11 cellular contexts compared by ENCODE assay signal in the genomic region with DNA sequence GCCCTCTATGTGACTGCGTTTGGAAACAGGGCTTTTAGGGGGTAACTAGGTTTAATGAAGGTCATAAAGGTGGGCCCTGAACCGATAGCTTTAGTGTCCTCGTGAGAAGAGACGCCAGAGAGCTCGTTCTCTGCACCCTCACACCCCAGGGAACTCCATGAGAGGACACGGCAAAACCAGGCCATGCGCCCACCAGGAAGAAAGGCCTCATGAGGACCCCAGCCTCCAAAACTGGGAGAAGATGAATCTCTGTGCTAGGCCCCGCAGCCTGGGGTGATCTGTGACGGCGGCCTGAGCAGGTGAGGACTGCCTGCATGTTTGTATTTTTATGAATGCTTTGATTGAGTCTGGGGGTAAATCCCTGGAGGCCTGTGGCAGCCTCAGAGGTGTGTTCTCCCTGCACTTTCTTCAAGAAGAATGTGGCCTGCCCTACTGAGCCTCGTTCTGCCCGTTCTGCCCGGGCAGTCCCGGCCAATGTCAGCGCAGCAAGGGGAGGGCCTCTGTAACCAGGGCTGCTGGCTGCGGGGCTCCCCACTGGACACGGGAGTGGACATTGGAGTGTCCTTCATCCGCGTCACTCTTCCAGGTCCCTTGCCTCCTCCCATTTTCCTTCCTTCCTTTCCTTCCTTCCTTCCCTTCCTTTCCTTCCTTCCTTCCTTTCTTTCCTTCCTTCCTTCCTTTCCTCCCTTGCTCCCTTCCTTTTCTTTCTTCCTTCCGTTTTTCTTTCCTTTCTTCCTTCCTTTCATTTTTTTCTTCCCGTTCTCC. TPM values are rescaled to one million over a fixed set of nuclear protein-coding genes. Genes with fewer than 3 reads are reported as not detected.
DNase-seq lines count a peak whose midpoint lies in the region; ATAC-seq lines count a peak whose summit lies in the region.
"Had no signal": no experiment of that assay in that cellular context is flagged by ENCODE, and none has a peak within 500 bp of the region (broad histone marks: within the 10 kb centered on the region; RNA-seq: fewer than 3 reads in every experiment).

No MANE protein-coding gene starts in this region.

- peak overlapping the region; percentile 60 for H3K27ac ChIP-seq in subcutaneous abdominal adipose tissue (ENCODE audit: low read depth, low read length)
- H3K27ac ChIP-seq in substantia nigra (ENCODE audit: low read depth, low read length, poor library complexity, severe bottlenecking): no peak overlapping the region

- no peaks in the 10 kb centered on the region for H3K9me3 Mint-ChIP-seq in activated CD4-positive, alpha-beta T cell treated with anti-CD3 and anti-CD28 coated beads, Interleukin-2, amount 10 ng/mL, durations not matched to agents 24 days and 14 days
- H3K9me3 Mint-ChIP-seq in activated CD4-positive, alpha-beta memory T cell treated with anti-CD3 and anti-CD28 coated beads, Interleukin-2, amount 10 ng/mL, durations not matched to agents 7 days and 5 days: no peaks in the 10 kb centered on the region

- H3K4me3 ChIP-seq in subcutaneous abdominal adipose tissue (ENCODE audit: low read depth in 1 of 5, low read length in 5 of 5): no peak overlapping the region
- H3K4me3 ChIP-seq: left ventricle myocardium inferior, suprapubic skin had no signal

- peak overlapping the region; percentile 95 for H3K27ac Mint-ChIP-seq in activated CD4-positive, alpha-beta T cell treated with anti-CD3 and anti-CD28 coated beads, Interleukin-2, amount 10 ng/mL, durations not matched to agents 24 days and 14 days
- peak overlapping the region; percentile 96 for H3K27ac Mint-ChIP-seq in activated CD4-positive, alpha-beta memory T cell treated with anti-CD3 and anti-CD28 coated beads, Interleukin-2, amount 10 ng/mL, durations not matched to agents 7 days and 5 days

- POLR2A ChIA-PET in activated CD4-positive, alpha-beta memory T cell treated with anti-CD3 and anti-CD28 coated beads, Interleukin-2, amount 10 ng/mL, durations not matched to agents 7 days and 5 days (lab: Charles Lee): interaction anchor here (0.7 to 19.7 kb wide), 4 partner anchors 17 to 109 kb away, joined by 3 to 390 read pairs (median 18); a partner anchor contains a TSS

- no peak for ATAC-seq in GM21526 (IDR thresholded peaks at IDR 0.05; ENCODE audit: low FRiP score, unreplicated experiment)
- ATAC-seq in HG03378 (IDR thresholded peaks at IDR 0.05; ENCODE audit: unreplicated experiment): no peak

- no peak overlapping the region for H3K9ac ChIP-seq in subcutaneous abdominal adipose tissue (ENCODE audit: low read length in 5 of 5)

- no peaks in the 10 kb centered on the region for H3K27me3 Mint-ChIP-seq in activated CD4-positive, alpha-beta T cell treated with anti-CD3 and anti-CD28 coated beads, Interleukin-2, amount 10 ng/mL, durations not matched to agents 24 days and 14 days
- H3K27me3 Mint-ChIP-seq in activated CD4-positive, alpha-beta memory T cell treated with anti-CD3 and anti-CD28 coated beads, Interleukin-2, amount 10 ng/mL, durations not matched to agents 7 days and 5 days: no peaks in the 10 kb centered on the region

- H3K4me3 Mint-ChIP-seq in activated CD4-positive, alpha-beta T cell treated with anti-CD3 and anti-CD28 coated beads, Interleukin-2, amount 10 ng/mL, durations not matched to agents 24 days and 14 days: peak overlapping the region; percentile 44
- no peak overlapping the region for H3K4me3 Mint-ChIP-seq in activated CD4-positive, alpha-beta memory T cell treated with anti-CD3 and anti-CD28 coated beads, Interleukin-2, amount 10 ng/mL, durations not matched to agents 7 days and 5 days

- H3K36me3 Mint-ChIP-seq in activated CD4-positive, alpha-beta T cell treated with anti-CD3 and anti-CD28 coated beads, Interleukin-2, amount 10 ng/mL, durations not matched to agents 24 days and 14 days (ENCODE audit: low read depth): no peaks in the 10 kb centered on the region
- H3K36me3 Mint-ChIP-seq in activated CD4-positive, alpha-beta memory T cell treated with anti-CD3 and anti-CD28 coated beads, Interleukin-2, amount 10 ng/mL, durations not matched to agents 7 days and 5 days (ENCODE audit: low read depth): no peaks in the 10 kb centered on the region

- H3K4me1 Mint-ChIP-seq in activated CD4-positive, alpha-beta T cell treated with anti-CD3 and anti-CD28 coated beads, Interleukin-2, amount 10 ng/mL, durations not matched to agents 24 days and 14 days: peaks cover 51% of the 10 kb centered on the region
- H3K4me1 Mint-ChIP-seq in activated CD4-positive, alpha-beta memory T cell treated with anti-CD3 and anti-CD28 coated beads, Interleukin-2, amount 10 ng/mL, durations not matched to agents 7 days and 5 days: peaks cover 72% of the 10 kb centered on the region

- peaks cover 0 to 31% (median 21%) of the 10 kb centered on the region in 5 donors for H3K36me3 ChIP-seq in subcutaneous abdominal adipose tissue (ENCODE audit: control insufficient read depth in 5 of 5, insufficient read depth in 5 of 5, low read length in 5 of 5)

- H3K9me3 ChIP-seq in subcutaneous abdominal adipose tissue (ENCODE audit: control insufficient read depth in 5 of 5, low read length in 5 of 5): no peaks in the 10 kb centered on the region
- H3K9me3 ChIP-seq: left ventricle myocardium inferior, suprapubic skin had no signal

- CTCF ChIA-PET in activated CD4-positive, alpha-beta memory T cell treated with anti-CD3 and anti-CD28 coated beads, Interleukin-2, amount 10 ng/mL, durations not matched to agents 7 days and 5 days (lab: Charles Lee): interaction anchor here (0.6 to 4.3 kb wide), 7 partner anchors 9 to 152 kb away, joined by 3 to 33 read pairs (median 7); a partner anchor contains a TSS

- no peaks in the 10 kb centered on the region for H3K27me3 ChIP-seq in subcutaneous abdominal adipose tissue (ENCODE audit: control insufficient read depth in 5 of 5, insufficient read depth in 4 of 5, low read length in 5 of 5)
- H3K27me3 ChIP-seq: suprapubic skin had no signal

- DNase-seq in activated CD4-positive, alpha-beta T cell treated with anti-CD3 and anti-CD28 coated beads, Interleukin-2, amount 10 ng/mL, durations not matched to agents 24 days and 14 days: no peak
- DNase-seq in activated CD4-positive, alpha-beta T cell treated with anti-CD3 and anti-CD28 coated beads, Interleukin-2, amount 50 U/mL, for 4 hours: no peak
- DNase-seq in activated CD4-positive, alpha-beta memory T cell treated with anti-CD3 and anti-CD28 coated beads, Interleukin-2, amount 10 ng/mL, durations not matched to agents 7 days and 5 days: no peak
- DNase-seq in kidney tubule cell (ENCODE audit: low spot score) (peak; percentile 79), substantia nigra (lab: John Stamatoyannopoulos, UW) (no peak)
- DNase-seq: NCI-H1417 treated with DMSO at 0.1 percent for 48 hours had no signal

- peaks cover 2 to 17% (median 7%) of the 10 kb centered on the region in 5 donors for H3K4me1 ChIP-seq in subcutaneous abdominal adipose tissue (ENCODE audit: control insufficient read depth in 5 of 5, insufficient read depth in 5 of 5, low read length in 5 of 5)

- intact Hi-C loops in activated CD4-positive, alpha-beta T cell treated with anti-CD3 and anti-CD28 coated beads, Interleukin-2, amount 10 ng/mL, durations not matched to agents 24 days and 14 days (cut with micrococcal nuclease): loop anchor here (1.0 to 10.0 kb wide), 7 partner anchors 9 to 419 kb away; a partner anchor contains a TSS

RNA-seq across cellular contexts. Expression of a gene that starts 6.8 kb away (rescaled TPM):
- 238 and 264 TPM in 2 replicates for total RNA-seq in activated CD4-positive, alpha-beta T cell treated with anti-CD3 and anti-CD28 coated beads, Interleukin-2, amount 10 ng/mL, durations not matched to agents 24 days and 14 days
- 100 to 1,000 TPM; 787 to 849 TPM for total RNA-seq in activated CD4-positive, alpha-beta memory T cell treated with anti-CD3 and anti-CD28 coated beads, Interleukin-2, amount 10 ng/mL, durations not matched to agents 7 days and 5 days

RNA-seq across cellular contexts. Expression of a gene that starts 33.6 kb away (rescaled TPM):
- 4.3 and 6.2 TPM in 2 replicates for total RNA-seq in activated CD4-positive, alpha-beta T cell treated with anti-CD3 and anti-CD28 coated beads, Interleukin-2, amount 10 ng/mL, durations not matched to agents 24 days and 14 days
- total RNA-seq in activated CD4-positive, alpha-beta memory T cell treated with anti-CD3 and anti-CD28 coated beads, Interleukin-2, amount 10 ng/mL, durations not matched to agents 7 days and 5 days: 10 to 100 TPM; 16.0 to 20.0 TPM

RNA-seq across cellular contexts. Expression of a gene that starts 33.7 kb away (rescaled TPM):
- total RNA-seq in activated CD4-positive, alpha-beta T cell treated with anti-CD3 and anti-CD28 coated beads, Interleukin-2, amount 10 ng/mL, durations not matched to agents 24 days and 14 days: 20.5 and 22.5 TPM in 2 replicates
- total RNA-seq in activated CD4-positive, alpha-beta memory T cell treated with anti-CD3 and anti-CD28 coated beads, Interleukin-2, amount 10 ng/mL, durations not matched to agents 7 days and 5 days: 10 to 100 TPM; 56.5 to 61.1 TPM
